In the genomic region with DNA sequence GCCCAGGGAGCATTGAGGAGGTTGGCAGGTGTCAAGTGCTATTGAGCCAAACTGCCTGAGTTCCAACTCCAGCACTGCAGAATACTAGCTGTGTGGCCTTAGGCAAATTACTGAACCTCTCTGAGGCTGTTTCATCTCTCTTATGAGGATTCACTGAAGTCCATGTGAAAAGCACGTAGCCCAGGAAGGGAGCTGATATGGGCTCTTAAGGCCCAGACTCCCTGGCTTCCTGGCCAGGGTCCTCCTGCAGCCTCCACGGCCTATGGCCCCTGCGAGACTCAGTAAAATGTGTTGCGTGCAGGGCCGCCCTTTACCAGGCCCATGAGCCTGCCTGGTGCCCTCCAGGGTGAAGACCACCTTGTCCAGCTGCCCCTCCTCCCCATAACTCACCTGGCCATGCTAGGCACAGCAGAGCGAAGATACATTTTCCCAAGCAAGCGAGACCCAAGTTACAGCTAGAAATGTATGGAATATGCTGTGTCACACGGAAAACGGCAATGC, we compare ENCODE assay signal across 1 cellular context.
TF ChIP-seq lines count a peak whose summit lies in the region.

No MANE protein-coding gene starts in this region.

TF ChIP-seq in HepG2, 621 proteins besides CTCF, POLR2A, EP300 and RAD21 (continued from another document):
- no peak for TF ChIP-seq ZNF18 (CRISPR knock-in tag; IDR thresholded peaks at IDR 0.05; ENCODE audit: insufficient replicate concordance)
- no peak for TF ChIP-seq ZNF747 (CRISPR knock-in tag; IDR thresholded peaks at IDR 0.05; ENCODE audit: borderline replicate concordance)
- TF ChIP-seq SMAD3 (CRISPR knock-in tag; IDR thresholded peaks at IDR 0.05): no peak
- no peak for TF ChIP-seq FOXK2 (IDR thresholded peaks at IDR 0.05)
TF ChIP-seq in HepG2: peak in this region for 2.
